ENCODE assay signal across 12 cellular contexts in genomic region chr1:8520483-8520966, GRCh38.
DNase-seq lines count a peak whose midpoint lies in the region; ATAC-seq and TF ChIP-seq lines count a peak whose summit lies in the region.
"Had no signal": no experiment of that assay in that cellular context is flagged by ENCODE, and none has a peak within 500 bp of the region (broad histone marks: within the 10 kb centered on the region; RNA-seq: fewer than 3 reads in every experiment).

No MANE protein-coding gene starts in this region.

- no peak for DNase-seq in activated naive CD4-positive, alpha-beta T cell treated with anti-CD3 and anti-CD28 coated beads for 36 hours
- no peak for DNase-seq in activated naive CD4-positive, alpha-beta T cell treated with Interleukin-2 at 50 U/mL for 16 hours
- DNase-seq in SK-MEL-5 (ENCODE audit: low read depth, low spot score), result peak; percentile 61
- DNase-seq in hepatocyte (ENCODE audit: low spot score), result peak; percentile 28
- no peak for DNase-seq in stimulated activated effector memory CD8-positive, alpha-beta T cell treated with anti-CD3 and anti-CD28 coated beads, Interleukin-12 subunit alpha, Interleukin-12 subunit beta, amount 100 ng/mL, for 72 hours (ENCODE audit: low spot score in 2 of 2)
- no peak for DNase-seq in NCI-H2196 (lab: John Stamatoyannopoulos, UW; ENCODE audit: unreplicated experiment)
- DNase-seq: brain microvascular endothelial cell, GM23248, pancreas had no signal

- H3K27me3 ChIP-seq in hepatocyte, result no peaks in the 10 kb centered on the region
- H3K27me3 ChIP-seq: brain microvascular endothelial cell, pancreas had no signal

- no peaks in the 10 kb centered on the region for H4K20me1 ChIP-seq in hepatocyte (ENCODE audit: insufficient read depth, poor library complexity, severe bottlenecking)

- H3K4me2 ChIP-seq in hepatocyte, result peak overlapping the region; percentile 34

- in situ Hi-C loops in SK-MEL-5 (cut with HindIII; ENCODE audit: low pct_unique_long_range_greater_than_20kb, low sequenced_read_pairs), result no loop called here

- peak overlapping the region; percentile 84 for H3K27ac ChIP-seq in hepatocyte
- H3K27ac ChIP-seq: brain microvascular endothelial cell, GM23248, pancreas had no signal

- no peaks in the 10 kb centered on the region for H3K9me2 ChIP-seq in hepatocyte (replicated peaks; ENCODE audit: insufficient read depth)

- H3K9me3 Mint-ChIP-seq in activated naive CD4-positive, alpha-beta T cell treated with anti-CD3 and anti-CD28 coated beads for 36 hours, result no peaks in the 10 kb centered on the region
- no peaks in the 10 kb centered on the region for H3K9me3 Mint-ChIP-seq in stimulated activated effector memory CD8-positive, alpha-beta T cell treated with anti-CD3 and anti-CD28 coated beads, Interleukin-12 subunit alpha, Interleukin-12 subunit beta, amount 100 ng/mL, for 72 hours

- peaks cover 76% of the 10 kb centered on the region for H3K79me2 ChIP-seq in hepatocyte

- H3K9me3 ChIP-seq in hepatocyte (ENCODE audit: low read depth), result no peaks in the 10 kb centered on the region
- H3K9me3 ChIP-seq: pancreas had no signal

- intact Hi-C loops in activated naive CD4-positive, alpha-beta T cell treated with anti-CD3 and anti-CD28 coated beads for 36 hours (cut with micrococcal nuclease), result loop anchor here (1.0 kb wide), 1 partner anchor 10 kb away; no protein-coding TSS in a partner anchor

- no peak overlapping the region for H2AFZ ChIP-seq in hepatocyte
- H2AFZ ChIP-seq: GM23248 had no signal

- no peak for ATAC-seq in stimulated activated effector memory CD8-positive, alpha-beta T cell treated with anti-CD3 and anti-CD28 coated beads, Interleukin-12 subunit alpha, Interleukin-12 subunit beta, amount 100 ng/mL, for 72 hours
- ATAC-seq in HG03432 (IDR thresholded peaks at IDR 0.05; ENCODE audit: unreplicated experiment), result no peak
- ATAC-seq in GM21447 (IDR thresholded peaks at IDR 0.05; ENCODE audit: unreplicated experiment), result no peak
- ATAC-seq: Panc1, pancreas had no signal

- no peak overlapping the region for H3K4me3 Mint-ChIP-seq in activated naive CD4-positive, alpha-beta T cell treated with anti-CD3 and anti-CD28 coated beads for 36 hours
- H3K4me3 Mint-ChIP-seq in stimulated activated effector memory CD8-positive, alpha-beta T cell treated with anti-CD3 and anti-CD28 coated beads, Interleukin-12 subunit alpha, Interleukin-12 subunit beta, amount 100 ng/mL, for 72 hours, result no peak overlapping the region

- no peaks in the 10 kb centered on the region for H3K27me3 Mint-ChIP-seq in activated naive CD4-positive, alpha-beta T cell treated with anti-CD3 and anti-CD28 coated beads for 36 hours (ENCODE audit: low read depth)

- 33% methylated on average over 6 of the region's 6 CpGs for WGBS in hepatocyte (ENCODE audit: low lambda C conversion rate, missing lambda C conversion rate)

- peak overlapping the region; percentile 35 for H3K27ac Mint-ChIP-seq in activated naive CD4-positive, alpha-beta T cell treated with anti-CD3 and anti-CD28 coated beads for 36 hours
- H3K27ac Mint-ChIP-seq in stimulated activated effector memory CD8-positive, alpha-beta T cell treated with anti-CD3 and anti-CD28 coated beads, Interleukin-12 subunit alpha, Interleukin-12 subunit beta, amount 100 ng/mL, for 72 hours, result peak overlapping the region; percentile 7

- peaks cover 58% of the 10 kb centered on the region for H3K4me1 Mint-ChIP-seq in activated naive CD4-positive, alpha-beta T cell treated with anti-CD3 and anti-CD28 coated beads for 36 hours (ENCODE audit: low read depth)
- peaks cover 27% of the 10 kb centered on the region for H3K4me1 Mint-ChIP-seq in stimulated activated effector memory CD8-positive, alpha-beta T cell treated with anti-CD3 and anti-CD28 coated beads, Interleukin-12 subunit alpha, Interleukin-12 subunit beta, amount 100 ng/mL, for 72 hours

- no peak overlapping the region for H3K4me3 ChIP-seq in hepatocyte
- H3K4me3 ChIP-seq: GM23248, pancreas had no signal

- peaks cover 46% of the 10 kb centered on the region for H3K4me1 ChIP-seq in hepatocyte (ENCODE audit: insufficient read depth)

- CTCF ChIA-PET in activated naive CD4-positive, alpha-beta T cell treated with anti-CD3 and anti-CD28 coated beads for 36 hours (lab: Charles Lee), result interaction anchor here (1.5 kb wide), 1 partner anchor 133 kb away, joined by 3 read pairs; no protein-coding TSS in a partner anchor

- H3K36me3 Mint-ChIP-seq in activated naive CD4-positive, alpha-beta T cell treated with anti-CD3 and anti-CD28 coated beads for 36 hours (ENCODE audit: low read depth), result peaks cover 7% of the 10 kb centered on the region
- peaks cover 7% of the 10 kb centered on the region for H3K36me3 Mint-ChIP-seq in stimulated activated effector memory CD8-positive, alpha-beta T cell treated with anti-CD3 and anti-CD28 coated beads, Interleukin-12 subunit alpha, Interleukin-12 subunit beta, amount 100 ng/mL, for 72 hours

- no peaks in the 10 kb centered on the region for H3K36me3 ChIP-seq in hepatocyte (replicated peaks; ENCODE audit: insufficient read depth, low read depth)
- H3K36me3 ChIP-seq: brain microvascular endothelial cell, pancreas had no signal

- no peak for TF ChIP-seq CTCF in hepatocyte (IDR thresholded peaks at IDR 0.05; ENCODE audit: poor library complexity)

Comparison
In these comparisons a context has a peak if more than half of its experiments do, and no peak if none do; other contexts are left out.
1. DNase-seq: peak in SK-MEL-5 (single experiment) and hepatocyte (single experiment); none in activated naive CD4-positive, alpha-beta T cell treated with anti-CD3 and anti-CD28 coated beads for 36 hours (single experiment), activated naive CD4-positive, alpha-beta T cell treated with Interleukin-2 at 50 U/mL for 16 hours (single experiment), stimulated activated effector memory CD8-positive, alpha-beta T cell treated with anti-CD3 and anti-CD28 coated beads, Interleukin-12 subunit alpha, Interleukin-12 subunit beta, amount 100 ng/mL, for 72 hours (0 of 2) and NCI-H2196 (single experiment).